8 cellular contexts compared by ENCODE assay signal in genomic region chr15:92839696-92840095, GRCh38.
DNase-seq lines count a peak whose midpoint lies in the region; ATAC-seq and TF ChIP-seq lines count a peak whose summit lies in the region.

No MANE protein-coding gene starts in this region.

- H3K27me3 Mint-ChIP-seq in activated T-helper 17 cell treated with anti-CD3 and anti-CD28 coated beads, Interleukin-2, amount 50 U/mL, for 72 hours: no peaks in the 10 kb centered on the region

- WGBS in right cardiac atrium: 71% methylated on average over 5 of the region's 5 CpGs

- intact Hi-C loops in right cardiac atrium (cut with DNase I): no loop called here

- ATAC-seq in GM18505 (IDR thresholded peaks at IDR 0.05; ENCODE audit: unreplicated experiment) (peak; percentile 70), GM21737 (IDR thresholded peaks at IDR 0.05; ENCODE audit: unreplicated experiment) (peak; percentile 92), right cardiac atrium (no peak), GM18873 (IDR thresholded peaks at IDR 0.05; ENCODE audit: low FRiP score, unreplicated experiment) (no peak)
- peak; percentile 79 for ATAC-seq in activated T-helper 17 cell treated with anti-CD3 and anti-CD28 coated beads, Interleukin-2, amount 50 U/mL, for 72 hours (replicated peaks)

- H3K4me1 ChIP-seq in right cardiac atrium (ENCODE audit: control insufficient read depth, insufficient read depth, low read length): no peaks in the 10 kb centered on the region

- peak; percentile 82 for DNase-seq in NAMALWA (ENCODE audit: low spot score)
- no peak for DNase-seq in right cardiac atrium
- DNase-seq in GDM1 (lab: John Stamatoyannopoulos, UW): no peak
- no peak for DNase-seq in medulla oblongata (ENCODE audit: extremely low spot score)

- H3K27ac Mint-ChIP-seq in activated T-helper 17 cell treated with anti-CD3 and anti-CD28 coated beads, Interleukin-2, amount 50 U/mL, for 72 hours: peak overlapping the region; percentile 89

- H3K4me1 Mint-ChIP-seq in activated T-helper 17 cell treated with anti-CD3 and anti-CD28 coated beads, Interleukin-2, amount 50 U/mL, for 72 hours: peaks cover 18% of the 10 kb centered on the region

- H3K27me3 ChIP-seq in right cardiac atrium (ENCODE audit: control insufficient read depth, insufficient read depth): no peaks in the 10 kb centered on the region

- peak overlapping the region; percentile 63 for H3K4me3 Mint-ChIP-seq in activated T-helper 17 cell treated with anti-CD3 and anti-CD28 coated beads, Interleukin-2, amount 50 U/mL, for 72 hours

- no peaks in the 10 kb centered on the region for H3K36me3 Mint-ChIP-seq in activated T-helper 17 cell treated with anti-CD3 and anti-CD28 coated beads, Interleukin-2, amount 50 U/mL, for 72 hours (ENCODE audit: low read depth)

- no peak overlapping the region for H3K4me3 ChIP-seq in right cardiac atrium (ENCODE audit: low read length)

- peak; percentile 37 for TF ChIP-seq POLR2A in GM18505 (IDR thresholded peaks at IDR 0.05; ENCODE audit: borderline replicate concordance, extremely low read depth, insufficient read depth, insufficient read length)

- no peak overlapping the region for H3K27ac ChIP-seq in right cardiac atrium (ENCODE audit: low read length)

- no peaks in the 10 kb centered on the region for H3K9me3 Mint-ChIP-seq in activated T-helper 17 cell treated with anti-CD3 and anti-CD28 coated beads, Interleukin-2, amount 50 U/mL, for 72 hours

- H3K9me3 ChIP-seq in right cardiac atrium (ENCODE audit: control insufficient read depth, low read length): no peaks in the 10 kb centered on the region

Comparison
In these comparisons a context has a peak if more than half of its experiments do, and no peak if none do; other contexts are left out.
1. ATAC-seq: peak in GM18505 (single experiment), GM21737 (single experiment) and activated T-helper 17 cell treated with anti-CD3 and anti-CD28 coated beads, Interleukin-2, amount 50 U/mL, for 72 hours (single experiment); none in right cardiac atrium (0 of 2) and GM18873 (single experiment).